ENCODE assay signal across 8 cellular contexts in the genomic region with DNA sequence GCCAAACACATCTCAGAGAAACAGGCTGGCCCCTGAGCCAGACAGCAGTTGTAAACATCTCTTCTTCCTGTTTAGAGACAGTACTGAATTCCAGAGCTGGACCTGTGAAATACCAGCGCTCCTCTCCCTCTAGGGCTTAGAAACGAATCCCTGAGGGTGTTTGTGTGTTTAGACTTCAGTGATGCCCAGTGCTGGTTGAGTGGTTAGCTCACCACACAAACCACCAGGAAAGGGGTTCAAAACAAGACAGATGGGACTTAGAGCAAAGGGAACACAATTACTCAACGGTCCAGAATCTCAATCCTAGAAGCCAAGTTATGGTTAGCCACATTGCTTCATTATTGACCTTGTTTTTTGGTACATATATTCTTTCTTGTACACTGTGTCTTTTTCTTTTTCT.
A peak's percentile ranks its signal among the peaks of the same experiment; 100 is the strongest.
DNase-seq lines count a peak whose midpoint lies in the region; ATAC-seq and TF ChIP-seq lines count a peak whose summit lies in the region.

No MANE protein-coding gene starts in this region.

- H3K4me2 ChIP-seq in IMR-90 (ENCODE audit: low read depth, low read length) = peak overlapping the region; percentile 31

- TF ChIP-seq RAD21 in IMR-90 (IDR thresholded peaks at IDR 0.05; ENCODE audit: low read length) = no peak

- H2BK5ac ChIP-seq in IMR-90 (ENCODE audit: low read depth, low read length, poor library complexity, severe bottlenecking) = peak overlapping the region; percentile 86

- H3K79me1 ChIP-seq in IMR-90 (ENCODE audit: low read depth in 1 of 2, low read length in 2 of 2) = no peaks in the 10 kb centered on the region

- ATAC-seq in GM21381 (IDR thresholded peaks at IDR 0.05; ENCODE audit: unreplicated experiment) = peak; percentile 61
- ATAC-seq in IMR-90 (ENCODE audit: low read depth) = peak; percentile 75

- H3K27me3 ChIP-seq in IMR-90 (ENCODE audit: control insufficient read depth, insufficient read depth, low read length) (no peaks in the 10 kb centered on the region), dorsolateral prefrontal cortex (no peaks in the 10 kb centered on the region)

- peaks cover 39% of the 10 kb centered on the region for H3K4me1 ChIP-seq in IMR-90 (ENCODE audit: control insufficient read depth, insufficient read depth, low read length)

- peak overlapping the region; percentile 9; the same call in 1 of the 2 replicates for H4K5ac ChIP-seq in IMR-90 (ENCODE audit: low read depth, low read length)

- peak overlapping the region; percentile 34; the same call in 1 of the 2 replicates for H2BK20ac ChIP-seq in IMR-90 (ENCODE audit: low read depth, low read length)

- no peak overlapping the region for H2AK9ac ChIP-seq in IMR-90 (replicated peaks; ENCODE audit: low read depth, low read length, poor library complexity)

- no peak overlapping the region; the same call in 1 of the 2 replicates for H2AK5ac ChIP-seq in IMR-90 (ENCODE audit: low read depth, low read length)

- BruUV-seq in IMR-90 (replicated peaks; lab: Mats Ljungman, UMichigan) = no TSS peak

- 0 out of 2 replicates have a peak overlapping the region, but pooled peaks have one; percentile 28 for H3K18ac ChIP-seq in IMR-90 (ENCODE audit: low read depth, low read length)

- H4K91ac ChIP-seq in IMR-90 (ENCODE audit: insufficient read depth, low read depth, low read length) = no peak overlapping the region; the same call in 1 of the 2 replicates

- H3K4me3 ChIP-seq in AG04449 (ENCODE audit: low read depth, low read length) = no peak overlapping the region
- no peak overlapping the region for H3K4me3 ChIP-seq in IMR-90 (ENCODE audit: insufficient read depth, low read depth, low read length)
- H3K4me3 ChIP-seq in dorsolateral prefrontal cortex = no peak overlapping the region
- H3K4me3 ChIP-seq in skeletal muscle cell (ENCODE audit: low read depth, low read length) = no peak overlapping the region

- H3K4ac ChIP-seq in IMR-90 (ENCODE audit: low read depth, low read length) = peak overlapping the region; percentile 53

- peak overlapping the region; percentile 56; the same call in 1 of the 2 replicates for H3K27ac ChIP-seq in IMR-90 (ENCODE audit: insufficient read depth, low read length)
- peak overlapping the region in 38 of 59 donors; percentile 2 to 75 (median 43) for H3K27ac ChIP-seq in dorsolateral prefrontal cortex

- H3K23ac ChIP-seq in IMR-90 (ENCODE audit: low read depth, low read length) = peak overlapping the region; percentile 11; the same call in 1 of the 2 replicates

- 0 out of 2 replicates have a peak overlapping the region, but pooled peaks have one; percentile 8 for H3K14ac ChIP-seq in IMR-90 (replicated peaks; ENCODE audit: low read depth, low read length)

- 0 out of 3 replicates have a peak overlapping the region, but pooled peaks have one; percentile 13 for H2BK15ac ChIP-seq in IMR-90 (ENCODE audit: low read depth, low read length)

- WGBS in IMR-90 (ENCODE audit: extremely low coverage in 2 of 2, insufficient read length in 1 of 2), 2 experiments = no CpG with 5 or more reads among the region's 3 CpGs

- in situ Hi-C loops in IMR-90 (cut with MboI; ENCODE audit: low sequenced_read_pairs) = no loop called here

- TF ChIP-seq CTCF in AG04449 (IDR thresholded peaks at IDR 0.05; ENCODE audit: insufficient read depth, low read length, missing control alignments) (no peak), IMR-90 (conservative IDR thresholded peaks at IDR 0.05; ENCODE audit: low read depth, low read length) (no peak), dorsolateral prefrontal cortex (IDR thresholded peaks at IDR 0.05 in 54 of 56, conservative IDR thresholded peaks at IDR 0.05 in 2 of 56; ENCODE audit: low read depth in 1 of 56, partially characterized antibody in 56 of 56) (no peak)

- H3K9me3 ChIP-seq in IMR-90 (ENCODE audit: control insufficient read depth, insufficient read depth, low read length) = no peaks in the 10 kb centered on the region

- peaks cover 28% of the 10 kb centered on the region for H3K9me1 ChIP-seq in IMR-90 (ENCODE audit: insufficient read depth, low read length)

- intact Hi-C loops in IMR-90 (cut with micrococcal nuclease) = loop anchor here (2.0 to 5.0 kb wide), 2 partner anchors 112 to 196 kb away; a partner anchor contains a TSS
- intact Hi-C loops in dorsolateral prefrontal cortex (cut with DNase I) = no loop called here
- intact Hi-C loops in posterior vena cava (cut with DNase I) = no loop called here

- H4K20me1 ChIP-seq in IMR-90 (ENCODE audit: insufficient read depth, low read length) = no peaks in the 10 kb centered on the region

- peak overlapping the region; percentile 32; the same call in 1 of the 2 replicates for H2BK120ac ChIP-seq in IMR-90 (ENCODE audit: low read depth, low read length)

- POLR2A ChIA-PET in AG04449 (lab: Yijun Ruan, JAX) (interaction anchor here (1.0 kb wide), 1 partner anchor 14 kb away, joined by 3 read pairs; no protein-coding TSS in a partner anchor), IMR-90 (lab: Charles Lee; ENCODE audit: unreplicated experiment) (interaction anchor here (1.0 kb wide), 1 partner anchor 196 kb away, joined by 4 read pairs; a partner anchor contains a TSS)

- H3K9ac ChIP-seq in IMR-90 (ENCODE audit: low read depth, low read length) = no peak overlapping the region

- DNase-seq in AG04449 (ENCODE audit: low read depth, low spot score) (peak; percentile 63), IMR-90 (peak; percentile 76), dorsolateral prefrontal cortex (no peak), skeletal muscle cell (ENCODE audit: low read depth) (peak; percentile 95), NCI-H345 (lab: John Stamatoyannopoulos, UW) (no peak), posterior vena cava (ENCODE audit: low spot score) (no peak), NCI-H1930 (lab: John Stamatoyannopoulos, UW) (no peak)

- H3K36me3 ChIP-seq in IMR-90 (ENCODE audit: control insufficient read depth, insufficient read depth, low read length) = no peaks in the 10 kb centered on the region

- dilution Hi-C loops in IMR-90 (cut with HindIII; ENCODE audit: low sequenced_read_pairs, unreplicated experiment) = no loop called here

- no peak for TF ChIP-seq POLR2A in IMR-90 (IDR thresholded peaks at IDR 0.05; ENCODE audit: low read depth, low read length)

- peak overlapping the region in 1 of 2 experiments; percentile 6; a peak in 1 of 4 replicates for H4K8ac ChIP-seq in IMR-90 (ENCODE audit: low read depth in 2 of 2, low read length in 2 of 2)

- CTCF ChIA-PET in AG04449 (lab: Yijun Ruan, JAX) (interaction anchor here (1.3 to 2.1 kb wide), 4 partner anchors 12 to 286 kb away, joined by 3 to 6 read pairs (median 4); no protein-coding TSS in a partner anchor), IMR-90 (lab: Yijun Ruan, JAX) (interaction anchor here (0.6 to 1.7 kb wide), 3 partner anchors 46 to 131 kb away, joined by 4 to 9 read pairs (median 5); no protein-coding TSS in a partner anchor)

- peak overlapping the region; percentile 53 for H2AFZ ChIP-seq in IMR-90 (replicated peaks; ENCODE audit: low read length, poor library complexity)

- no peak overlapping the region for H3K56ac ChIP-seq in IMR-90 (ENCODE audit: extremely low read depth, insufficient read depth, low read length)

TF ChIP-seq in IMR-90, 13 proteins besides CTCF, POLR2A, EP300 and RAD21:
- TF ChIP-seq CHD1 (IDR thresholded peaks at IDR 0.05; ENCODE audit: low read depth, low read length) (no peak), BHLHE40 (IDR thresholded peaks at IDR 0.05; ENCODE audit: low read depth, low read length) (no peak; the same call in 1 of the 2 replicates), MAZ (IDR thresholded peaks at IDR 0.05; ENCODE audit: borderline replicate concordance, low read depth, low read length) (no peak), SMC3 (IDR thresholded peaks at IDR 0.05; ENCODE audit: low read depth, low read length) (no peak), MAFK (IDR thresholded peaks at IDR 0.05; ENCODE audit: low read depth, low read length) (no peak), NFE2L2 (IDR thresholded peaks at IDR 0.05; ENCODE audit: low read depth, low read length) (no peak), CEBPB (IDR thresholded peaks at IDR 0.05; ENCODE audit: low read depth, low read length) (peak; percentile 72), RCOR1 (IDR thresholded peaks at IDR 0.05; ENCODE audit: insufficient replicate concordance, low read length) (peak; percentile 49), FOS (IDR thresholded peaks at IDR 0.05; ENCODE audit: low read depth, low read length) (no peak)
- TF ChIP-seq, protein P1, sequence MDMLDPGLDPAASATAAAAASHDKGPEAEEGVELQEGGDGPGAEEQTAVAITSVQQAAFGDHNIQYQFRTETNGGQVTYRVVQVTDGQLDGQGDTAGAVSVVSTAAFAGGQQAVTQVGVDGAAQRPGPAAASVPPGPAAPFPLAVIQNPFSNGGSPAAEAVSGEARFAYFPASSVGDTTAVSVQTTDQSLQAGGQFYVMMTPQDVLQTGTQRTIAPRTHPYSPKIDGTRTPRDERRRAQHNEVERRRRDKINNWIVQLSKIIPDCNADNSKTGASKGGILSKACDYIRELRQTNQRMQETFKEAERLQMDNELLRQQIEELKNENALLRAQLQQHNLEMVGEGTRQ (IDR thresholded peaks at IDR 0.05; ENCODE audit: low read depth, low read length) = no peak

Comparison
In these comparisons a context has a peak if more than half of its experiments do, and no peak if none do; other contexts are left out.
1. DNase-seq: peak in AG04449 (single experiment), IMR-90 (single experiment) and skeletal muscle cell (single experiment); none in dorsolateral prefrontal cortex (0 of 10), NCI-H345 (single experiment), posterior vena cava (single experiment) and NCI-H1930 (0 of 2).